ENCODE assay signal across 8 cellular contexts in genomic region chr1:50424045-50424939, GRCh38. TPM values are rescaled to one million over a fixed set of nuclear protein-coding genes. Genes with fewer than 3 reads are reported as not detected.
DNase-seq lines count a peak whose midpoint lies in the region; ATAC-seq and TF ChIP-seq lines count a peak whose summit lies in the region.

No MANE protein-coding gene starts in this region.

- H3K9me3 ChIP-seq in heart right ventricle (no peaks in the 10 kb centered on the region), upper lobe of left lung (no peaks in the 10 kb centered on the region)

- H3K36me3 Mint-ChIP-seq in immature natural killer cell = peaks cover 0 to 6% (median 4%) of the 10 kb centered on the region in 3 donors

- peak overlapping the region; percentile 85 to 96 (median 89) for H3K4me3 Mint-ChIP-seq in immature natural killer cell

- H3K4me1 ChIP-seq in heart right ventricle (peaks cover 19 to 69% (median 52%) of the 10 kb centered on the region in 9 donors), upper lobe of left lung (peaks cover 51 to 77% (median 52%) of the 10 kb centered on the region in 4 donors)

- TF ChIP-seq CTCF in heart right ventricle (IDR thresholded peaks at IDR 0.05) (no peak), upper lobe of left lung (IDR thresholded peaks at IDR 0.05) (no peak)

- ATAC-seq in heart right ventricle (no peak), upper lobe of left lung (ENCODE audit: low FRiP score in 2 of 2) (no peak), GM21390 (IDR thresholded peaks at IDR 0.05; ENCODE audit: unreplicated experiment) (no peak)

- no peak for TF ChIP-seq POLR2A in upper lobe of left lung (IDR thresholded peaks at IDR 0.05)

- peak overlapping the region in 2 of 6 donors; percentile 37 to 58 for H3K27ac Mint-ChIP-seq in immature natural killer cell

- DNase-seq in heart right ventricle (no peak), cardiac septum (ENCODE audit: low spot score) (no peak), SW480 (ENCODE audit: low spot score) (peak; percentile 18), immature natural killer cell (no peak), upper lobe of left lung (no peak), NCI-H2081 treated with DMSO at 0.1 percent for 48 hours (lab: John Stamatoyannopoulos, UW) (no peak), NCI-H187 (lab: John Stamatoyannopoulos, UW) (no peak)

- TF ChIP-seq EP300 in upper lobe of left lung (IDR thresholded peaks at IDR 0.05) = no peak

- H3K27me3 Mint-ChIP-seq in immature natural killer cell (ENCODE audit: low read depth in 3 of 3) = peaks cover 44 to 58% (median 55%) of the 10 kb centered on the region in 3 donors

- H3K36me3 ChIP-seq in heart right ventricle (no peaks in the 10 kb centered on the region), upper lobe of left lung (no peaks in the 10 kb centered on the region)

- H3K4me3 ChIP-seq in heart right ventricle (peak overlapping the region in 9 of 10 donors; percentile 10 to 52 (median 39)), upper lobe of left lung (peak overlapping the region in 3 of 4 donors; percentile 28 to 49 (median 33))

- intact Hi-C loops in heart right ventricle (cut with DNase I) = no loop called here
- intact Hi-C loops in cardiac septum (cut with DNase I) = no loop called here

- H3K27ac ChIP-seq in heart right ventricle (no peak overlapping the region), upper lobe of left lung (no peak overlapping the region)

- WGBS in heart right ventricle, 2 donors = 3 to 5% methylated on average over 40 of the region's 40 CpGs
- WGBS in upper lobe of left lung, 2 donors = 6 to 8% methylated on average over 40 of the region's 40 CpGs

- H3K9me3 Mint-ChIP-seq in immature natural killer cell = no peaks in the 10 kb centered on the region

- peaks cover 49 to 60% of the 10 kb centered on the region in 2 donors for H3K4me1 Mint-ChIP-seq in immature natural killer cell

- H3K27me3 ChIP-seq in heart right ventricle (peaks cover 93 to 100% (median 100%) of the 10 kb centered on the region in 7 donors), upper lobe of left lung (peaks cover 8 to 95% (median 66%) of the 10 kb centered on the region in 4 donors)

RNA-seq across cellular contexts. Expression of gene DMRTA2, which starts 1.0 kb away (rescaled TPM):
- total RNA-seq in heart right ventricle (under 1 TPM in 2 of 10 donors, not detected in 8; 0.09 TPM), cardiac septum (0.08 TPM), upper lobe of left lung (under 1 TPM in 2 of 6 donors, not detected in 4; 0.13 to 0.39 TPM)
- polyA plus RNA-seq in heart right ventricle (not detected), immature natural killer cell (not detected)
